13 cellular contexts compared by ENCODE assay signal in the genomic region with DNA sequence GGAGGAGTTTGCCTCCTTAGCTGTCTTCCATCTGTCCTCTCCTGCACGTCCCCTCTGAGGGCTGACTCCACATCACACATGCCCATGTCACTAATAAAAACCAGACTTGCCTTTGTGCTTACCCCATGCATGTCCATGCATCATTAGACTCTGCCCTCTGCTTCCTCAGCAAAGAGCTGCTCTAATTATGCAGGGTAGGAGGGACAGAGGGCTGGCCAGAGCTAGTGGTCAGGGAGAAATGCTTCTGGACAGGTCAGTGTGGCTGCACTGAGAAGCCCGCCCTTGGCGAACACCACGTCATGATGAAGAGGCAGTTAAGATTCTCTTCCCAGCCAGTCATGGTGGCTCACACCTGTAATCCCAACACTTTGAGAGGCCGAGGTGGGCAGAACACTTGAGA. TPM values are rescaled to one million over a fixed set of nuclear protein-coding genes. Genes with fewer than 3 reads are reported as not detected.
DNase-seq lines count a peak whose midpoint lies in the region; ATAC-seq and TF ChIP-seq lines count a peak whose summit lies in the region.
"Had no signal": no experiment of that assay in that cellular context is flagged by ENCODE, and none has a peak within 500 bp of the region (broad histone marks: within the 10 kb centered on the region; RNA-seq: fewer than 3 reads in every experiment).

No MANE protein-coding gene starts in this region.

- ATAC-seq in SK-N-SH treated with all-trans-retinoic acid at 6 μM for 48 hours (peak; percentile 61), GM18502 (IDR thresholded peaks at IDR 0.05; ENCODE audit: poor library complexity, unreplicated experiment) (no peak), GM21737 (IDR thresholded peaks at IDR 0.05; ENCODE audit: unreplicated experiment) (no peak)
- ATAC-seq: CD8-positive, alpha-beta T cell; T-cell had no signal

- peak overlapping the region; percentile 11 for H3K9ac ChIP-seq in skeletal muscle satellite cell (ENCODE audit: low read depth, low read length)

- H3K9me3 ChIP-seq in esophagus squamous epithelium (no peaks in the 10 kb centered on the region), skeletal muscle satellite cell (replicated peaks; ENCODE audit: low read length) (no peaks in the 10 kb centered on the region)

- H3K27ac ChIP-seq in esophagus squamous epithelium, result peak overlapping the region; percentile 84 to 90 (median 90)

- 58% methylated on average over 4 of the region's 5 CpGs; no CpG with 5 or more reads in 1 of the 2 donors for WGBS in esophagus squamous epithelium, 2 donors

- peak overlapping the region; percentile 81 for H3K4me2 ChIP-seq in skeletal muscle satellite cell (ENCODE audit: low read length)

- H3K36me3 ChIP-seq in esophagus squamous epithelium (peaks cover 0 to 7% (median 0%) of the 10 kb centered on the region in 3 donors), skeletal muscle satellite cell (ENCODE audit: insufficient read depth, low read length) (peaks cover 4% of the 10 kb centered on the region)

- intact Hi-C loops in esophagus squamous epithelium (cut with DNase I), result no loop called here

- H3K27me3 ChIP-seq in esophagus squamous epithelium, result no peaks in the 10 kb centered on the region
- H3K27me3 ChIP-seq in skeletal muscle satellite cell (ENCODE audit: control insufficient read depth, insufficient read depth, low read length), result no peaks in the 10 kb centered on the region

- TF ChIP-seq CTCF in esophagus squamous epithelium (IDR thresholded peaks at IDR 0.05), result no peak

- TF ChIP-seq POLR2A in esophagus squamous epithelium (IDR thresholded peaks at IDR 0.05), result no peak

- peaks cover 60 to 97% (median 68%) of the 10 kb centered on the region in 3 donors for H3K4me1 ChIP-seq in esophagus squamous epithelium
- H3K4me1 ChIP-seq in skeletal muscle satellite cell (ENCODE audit: control insufficient read depth, insufficient read depth, low read length), result peaks cover 55% of the 10 kb centered on the region

- DNase-seq in EL (peak; percentile 65), esophagus squamous epithelium (lab: John Stamatoyannopoulos, UW) (no peak), NCI-H1417 (lab: John Stamatoyannopoulos, UW) (no peak), NCI-H2081 (lab: John Stamatoyannopoulos, UW) (no peak)
- DNase-seq: activated CD4-positive, CD25-positive, alpha-beta regulatory T cell treated with anti-CD3 and anti-CD28 coated beads, Interleukin-2, amount 50 U/mL, for 72 hours; CD8-positive, alpha-beta T cell; stimulated activated naive B cell treated with anti-CD40 and anti-IgM and Interleukin-4, amounts not matched to agents 10 μg/mL and 1 μg/mL and 100 μg/mL, for 72 hours; T-cell had no signal

- H3K4me3 ChIP-seq in esophagus squamous epithelium (no peak overlapping the region), skeletal muscle satellite cell (ENCODE audit: low read length) (peak overlapping the region; percentile 29)

TF ChIP-seq in SK-N-SH treated with all-trans-retinoic acid at 6 μM for 48 hours, 23 proteins besides CTCF, POLR2A, EP300 and RAD21:
- TF ChIP-seq TCF4 (CRISPR knock-in tag; IDR thresholded peaks at IDR 0.05; ENCODE audit: borderline replicate concordance) (peak; percentile 32; the same call in 1 of the 2 replicates), PPARA (CRISPR knock-in tag; IDR thresholded peaks at IDR 0.05; ENCODE audit: borderline replicate concordance) (no peak), TOX (CRISPR knock-in tag; IDR thresholded peaks at IDR 0.05; ENCODE audit: borderline replicate concordance) (no peak), RARB (CRISPR knock-in tag; IDR thresholded peaks at IDR 0.05) (no peak), ZFP3 (CRISPR knock-in tag; IDR thresholded peaks at IDR 0.05) (no peak)

RNA-seq across cellular contexts. Expression of gene CA12, which starts 8.9 kb away (rescaled TPM):
- total RNA-seq in esophagus squamous epithelium, result 100 to 1,000 TPM; 126 to 156 (median 143) TPM
- 110 and 114 TPM in 2 replicates for total RNA-seq in skeletal muscle satellite cell (2012; rRNA removed)
- total RNA-seq: CD8-positive, alpha-beta T cell; mononuclear cell had no signal
